In the genomic region with DNA sequence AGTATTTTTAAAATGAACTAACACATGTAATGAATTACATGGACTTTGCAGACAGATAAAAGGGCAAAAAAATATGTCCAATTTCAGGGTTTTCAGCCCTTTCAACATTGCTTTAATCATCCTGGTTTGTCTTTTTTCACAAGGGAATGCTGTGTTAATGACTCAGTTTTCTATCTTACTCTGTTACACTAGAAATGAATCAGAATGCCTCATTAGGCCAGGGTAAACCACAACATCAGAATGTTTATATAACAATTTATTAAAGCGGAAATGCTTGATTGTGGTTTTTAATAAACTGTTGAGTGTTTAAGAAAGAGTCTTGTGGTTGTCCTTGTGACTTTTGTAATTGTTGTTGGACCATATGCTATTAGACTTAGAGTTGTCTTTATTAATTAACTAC, we compare ENCODE assay signal across 1 cellular context.
TF ChIP-seq lines count a peak whose summit lies in the region.

No MANE protein-coding gene starts in this region.

TF ChIP-seq in SK-N-SH, 30 proteins besides CTCF, POLR2A, EP300 and RAD21 (continued from another document):
- TF ChIP-seq, protein P1, sequence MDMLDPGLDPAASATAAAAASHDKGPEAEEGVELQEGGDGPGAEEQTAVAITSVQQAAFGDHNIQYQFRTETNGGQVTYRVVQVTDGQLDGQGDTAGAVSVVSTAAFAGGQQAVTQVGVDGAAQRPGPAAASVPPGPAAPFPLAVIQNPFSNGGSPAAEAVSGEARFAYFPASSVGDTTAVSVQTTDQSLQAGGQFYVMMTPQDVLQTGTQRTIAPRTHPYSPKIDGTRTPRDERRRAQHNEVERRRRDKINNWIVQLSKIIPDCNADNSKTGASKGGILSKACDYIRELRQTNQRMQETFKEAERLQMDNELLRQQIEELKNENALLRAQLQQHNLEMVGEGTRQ (IDR thresholded peaks at IDR 0.05; ENCODE audit: borderline replicate concordance, low read depth, low read length): no peak
- TF ChIP-seq RFX5 (IDR thresholded peaks at IDR 0.05; ENCODE audit: low read length) (no peak), TAF1 (IDR thresholded peaks at IDR 0.05; ENCODE audit: borderline replicate concordance, low read depth, low read length) (no peak), GABPA (IDR thresholded peaks at IDR 0.05; ENCODE audit: low read depth) (no peak), SMC3 (IDR thresholded peaks at IDR 0.05; ENCODE audit: low read depth, low read length) (no peak), YY1 (IDR thresholded peaks at IDR 0.05; ENCODE audit: low read depth) (no peak), FOXJ3 (CRISPR knock-in tag; IDR thresholded peaks at IDR 0.05) (no peak)
